Comparison of ENCODE assay signal across 22 cellular contexts in genomic region chr11:93072236-93072635, GRCh38.
"Had no signal": no experiment of that assay in that cellular context is flagged by ENCODE, and none has a peak within 500 bp of the region (broad histone marks: within the 10 kb centered on the region; RNA-seq: fewer than 3 reads in every experiment).

No MANE protein-coding gene starts in this region.

- H3K36me3 ChIP-seq: sigmoid colon, thoracic aorta had no signal

- ATAC-seq: esophagus mucosa; left ventricle myocardium superior; natural killer cell treated with Interleukin-12 subunit alpha and Interleukin-12 subunit beta and Interleukin-15 and Interleukin-18, amount 100 ng/mL, for 72 hours; stimulated activated memory B cell treated with anti-CD40 and anti-IgM and Interleukin-4, amounts not matched to agents 10 μg/mL and 1 μg/mL and 100 μg/mL, for 72 hours had no signal

- H3K4me3 ChIP-seq: hepatocyte, sigmoid colon, smooth muscle cell, thoracic aorta had no signal

- H3K4me3 Mint-ChIP-seq: activated naive CD4-positive, alpha-beta T cell treated with anti-CD3 and anti-CD28 coated beads, Interleukin-2, amount 50 U/mL, for 24 hours; brain; natural killer cell treated with Interleukin-12 subunit alpha and Interleukin-12 subunit beta and Interleukin-15 and Interleukin-18, amount 100 ng/mL, for 72 hours; stimulated activated memory B cell treated with anti-CD40 and anti-IgM and Interleukin-4, amounts not matched to agents 10 μg/mL and 1 μg/mL and 100 μg/mL, for 72 hours; type B pancreatic cell had no signal

- H3K4me1 ChIP-seq: sigmoid colon had no signal

- H3K9me3 ChIP-seq: sigmoid colon, thoracic aorta had no signal

- H3K9me3 Mint-ChIP-seq: activated naive CD4-positive, alpha-beta T cell treated with anti-CD3 and anti-CD28 coated beads, Interleukin-2, amount 50 U/mL, for 24 hours; stimulated activated memory B cell treated with anti-CD40 and anti-IgM and Interleukin-4, amounts not matched to agents 10 μg/mL and 1 μg/mL and 100 μg/mL, for 72 hours had no signal

- H3K27ac ChIP-seq: hepatocyte, sigmoid colon, thoracic aorta had no signal

- H2AFZ ChIP-seq: hepatocyte had no signal

- H3K36me3 Mint-ChIP-seq: activated naive CD4-positive, alpha-beta T cell treated with anti-CD3 and anti-CD28 coated beads, Interleukin-2, amount 50 U/mL, for 24 hours; brain; natural killer cell treated with Interleukin-12 subunit alpha and Interleukin-12 subunit beta and Interleukin-15 and Interleukin-18, amount 100 ng/mL, for 72 hours; stimulated activated memory B cell treated with anti-CD40 and anti-IgM and Interleukin-4, amounts not matched to agents 10 μg/mL and 1 μg/mL and 100 μg/mL, for 72 hours; type B pancreatic cell had no signal

- H3K4me1 Mint-ChIP-seq: activated naive CD4-positive, alpha-beta T cell treated with anti-CD3 and anti-CD28 coated beads, Interleukin-2, amount 50 U/mL, for 24 hours; stimulated activated memory B cell treated with anti-CD40 and anti-IgM and Interleukin-4, amounts not matched to agents 10 μg/mL and 1 μg/mL and 100 μg/mL, for 72 hours had no signal

- H3K79me2 ChIP-seq: hepatocyte had no signal

- H3K27ac Mint-ChIP-seq: activated naive CD4-positive, alpha-beta T cell treated with anti-CD3 and anti-CD28 coated beads, Interleukin-2, amount 50 U/mL, for 24 hours; natural killer cell treated with Interleukin-12 subunit alpha and Interleukin-12 subunit beta and Interleukin-15 and Interleukin-18, amount 100 ng/mL, for 72 hours; stimulated activated memory B cell treated with anti-CD40 and anti-IgM and Interleukin-4, amounts not matched to agents 10 μg/mL and 1 μg/mL and 100 μg/mL, for 72 hours; type B pancreatic cell had no signal

- H3K4me2 ChIP-seq: hepatocyte, smooth muscle cell had no signal

- DNase-seq: activated gamma-delta T cell treated with Interleukin-2 at 50 U/mL for 16 hours; activated T-cell treated with anti-CD3 and anti-CD28 coated beads, Interleukin-2, amount 50 U/mL, for 1 hour; anterior cingulate cortex; dermis blood vessel endothelial cell; effector CD8-positive, alpha-beta T cell; glutamatergic neuron; left ventricle myocardium superior; mammary epithelial cell; nucleus accumbens; posterior cingulate gyrus; sigmoid colon; stimulated activated CD4-positive, alpha-beta T cell treated with anti-CD3 and anti-CD28 coated beads, Interleukin-15, amount 100 ng/mL, for 24 hours; T-helper 9 cell had no signal

- H3K27me3 ChIP-seq: hepatocyte, sigmoid colon had no signal
